Comparison of ENCODE assay signal across 8 cellular contexts in the genomic region with DNA sequence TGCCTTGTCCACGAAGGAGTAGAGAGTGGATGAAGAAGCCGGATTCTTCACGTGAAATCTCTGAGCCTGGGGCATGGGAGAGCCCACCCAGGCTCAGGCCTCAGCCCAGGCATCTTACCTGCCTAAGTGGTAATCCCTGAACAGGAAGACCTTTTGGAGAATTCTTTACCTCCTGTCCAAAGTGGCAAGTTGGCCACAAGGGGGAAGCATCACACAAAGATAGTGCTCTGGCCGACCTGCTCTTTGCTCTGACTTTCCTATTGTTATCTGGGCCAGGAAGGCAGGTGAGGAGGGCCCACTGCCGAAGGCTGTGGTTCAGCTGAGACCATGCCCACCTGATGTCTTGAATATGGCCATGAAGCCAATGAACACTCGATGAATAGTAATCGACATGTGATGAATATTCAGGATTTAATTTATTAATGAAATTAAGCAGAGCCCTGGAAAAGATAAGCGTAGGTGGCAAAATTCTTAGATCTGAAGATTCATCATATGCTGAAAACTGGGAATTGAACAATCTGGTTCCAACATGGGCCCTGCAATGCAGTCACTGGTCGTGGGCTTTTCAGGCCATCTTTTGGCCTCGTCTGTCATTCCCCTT.
DNase-seq lines count a peak whose midpoint lies in the region; ATAC-seq and TF ChIP-seq lines count a peak whose summit lies in the region.

No MANE protein-coding gene starts in this region.

- DNase-seq in D341Med (ENCODE audit: low spot score) (peak; percentile 65), NCI-H510A (lab: John Stamatoyannopoulos, UW) (peak; percentile 70), epithelial cell of esophagus (ENCODE audit: low read depth) (peak; percentile 79), mucosa of descending colon (peak in 2 of 3 donors; percentile 57 to 82), stromal cell of bone marrow (ENCODE audit: low read depth) (peak; percentile 42)
- DNase-seq in activated CD4-positive, alpha-beta memory T cell treated with anti-CD3 and anti-CD28 coated beads, Interleukin-2, amount 10 ng/mL, durations not matched to agents 7 days and 5 days, result peak; percentile 56

- H3K9me3 Mint-ChIP-seq in activated CD4-positive, alpha-beta memory T cell treated with anti-CD3 and anti-CD28 coated beads, Interleukin-2, amount 10 ng/mL, durations not matched to agents 7 days and 5 days, result peaks cover 3% of the 10 kb centered on the region

- no peak overlapping the region for H3K4me3 Mint-ChIP-seq in activated CD4-positive, alpha-beta memory T cell treated with anti-CD3 and anti-CD28 coated beads, Interleukin-2, amount 10 ng/mL, durations not matched to agents 7 days and 5 days

- peaks cover 12% of the 10 kb centered on the region for H3K4me1 Mint-ChIP-seq in activated CD4-positive, alpha-beta memory T cell treated with anti-CD3 and anti-CD28 coated beads, Interleukin-2, amount 10 ng/mL, durations not matched to agents 7 days and 5 days

- no peaks in the 10 kb centered on the region for H3K36me3 ChIP-seq in mucosa of descending colon (ENCODE audit: low read depth)

- TF ChIP-seq CTCF in epithelial cell of esophagus (IDR thresholded peaks at IDR 0.05; ENCODE audit: insufficient read depth, low read depth, low read length, missing control alignments) (peak; percentile 83), mucosa of descending colon (IDR thresholded peaks at IDR 0.05) (peak; percentile 23)

- no peaks in the 10 kb centered on the region for H3K27me3 Mint-ChIP-seq in activated CD4-positive, alpha-beta memory T cell treated with anti-CD3 and anti-CD28 coated beads, Interleukin-2, amount 10 ng/mL, durations not matched to agents 7 days and 5 days

- H3K36me3 Mint-ChIP-seq in activated CD4-positive, alpha-beta memory T cell treated with anti-CD3 and anti-CD28 coated beads, Interleukin-2, amount 10 ng/mL, durations not matched to agents 7 days and 5 days (ENCODE audit: low read depth), result no peaks in the 10 kb centered on the region

- intact Hi-C loops in mucosa of descending colon (cut with DNase I, micrococcal nuclease), result loop anchor here in 1 of 2 donors (10.0 kb wide), 1 partner anchor 112 kb away; no protein-coding TSS in a partner anchor

- CTCF ChIA-PET in activated CD4-positive, alpha-beta memory T cell treated with anti-CD3 and anti-CD28 coated beads, Interleukin-2, amount 10 ng/mL, durations not matched to agents 7 days and 5 days (lab: Charles Lee), result no interaction called here

- H3K27ac Mint-ChIP-seq in activated CD4-positive, alpha-beta memory T cell treated with anti-CD3 and anti-CD28 coated beads, Interleukin-2, amount 10 ng/mL, durations not matched to agents 7 days and 5 days, result no peak overlapping the region

- H3K4me1 ChIP-seq in mucosa of descending colon (ENCODE audit: low read depth), result no peaks in the 10 kb centered on the region

- ATAC-seq in GM19455 (IDR thresholded peaks at IDR 0.05; ENCODE audit: unreplicated experiment) (peak; percentile 78), HG03520 (IDR thresholded peaks at IDR 0.05; ENCODE audit: unreplicated experiment) (peak; percentile 71), mucosa of descending colon (peak; percentile 76)

- H3K4me3 ChIP-seq in epithelial cell of esophagus (ENCODE audit: low read length), result no peak overlapping the region
- no peak overlapping the region for H3K4me3 ChIP-seq in mucosa of descending colon

- POLR2A ChIA-PET in activated CD4-positive, alpha-beta memory T cell treated with anti-CD3 and anti-CD28 coated beads, Interleukin-2, amount 10 ng/mL, durations not matched to agents 7 days and 5 days (lab: Charles Lee), result no interaction called here

- H3K9me3 ChIP-seq in mucosa of descending colon, result no peaks in the 10 kb centered on the region
